ENCODE assay signal across 14 cellular contexts in genomic region chrX:37776987-37777325, GRCh38. TPM values are rescaled to one million over a fixed set of nuclear protein-coding genes. Genes with fewer than 3 reads are reported as not detected.
DNase-seq lines count a peak whose midpoint lies in the region; ATAC-seq, FAIRE-seq and TF ChIP-seq lines count a peak whose summit lies in the region.
"Had no signal": no experiment of that assay in that cellular context is flagged by ENCODE, and none has a peak within 500 bp of the region (broad histone marks: within the 10 kb centered on the region; RNA-seq: fewer than 3 reads in every experiment).

No MANE protein-coding gene starts in this region.

- peaks cover 24% of the 10 kb centered on the region for H3K4me1 ChIP-seq in CD8-positive, alpha-beta memory T cell (ENCODE audit: insufficient read depth, low read length)
- no peaks in the 10 kb centered on the region for H3K4me1 ChIP-seq in astrocyte (ENCODE audit: insufficient read depth, low read length)
- H3K4me1 ChIP-seq: HAP-1, pancreas had no signal

- ATAC-seq in GM19351 (IDR thresholded peaks at IDR 0.05; ENCODE audit: unreplicated experiment) = peak; percentile 35
- ATAC-seq in HG03378 (IDR thresholded peaks at IDR 0.05; ENCODE audit: unreplicated experiment) = peak; percentile 24
- ATAC-seq: left lobe of liver, pancreas had no signal

- H3K4me3 ChIP-seq in CD8-positive, alpha-beta memory T cell (ENCODE audit: low read length) = no peak overlapping the region
- H3K4me3 ChIP-seq in astrocyte (ENCODE audit: insufficient read depth, low read depth, low read length) = no peak overlapping the region
- H3K4me3 ChIP-seq: HAP-1, pancreas had no signal

- no peaks in the 10 kb centered on the region for H3K79me2 ChIP-seq in astrocyte (ENCODE audit: insufficient read depth, low read length)

- CTCF ChIA-PET in CD8-positive, alpha-beta memory T cell (lab: Charles Lee) = interaction anchor here (1.1 kb wide), 1 partner anchor 32 kb away, joined by 3 read pairs; no protein-coding TSS in a partner anchor

- H3K27ac ChIP-seq in CD8-positive, alpha-beta memory T cell (ENCODE audit: low read depth, low read length) = no peak overlapping the region
- no peak overlapping the region for H3K27ac ChIP-seq in astrocyte (ENCODE audit: low read depth, low read length)
- H3K27ac ChIP-seq: pancreas had no signal

- peaks cover 25 to 26% (median 26%) of the 10 kb centered on the region in 3 donors for H3K4me1 Mint-ChIP-seq in CD8-positive, alpha-beta memory T cell
- H3K4me1 Mint-ChIP-seq in astrocyte (ENCODE audit: low read depth, unreplicated experiment) = no peaks in the 10 kb centered on the region

- no peak overlapping the region for H3K9ac ChIP-seq in astrocyte (ENCODE audit: low read length)

- no peaks in the 10 kb centered on the region for H3K9me3 ChIP-seq in CD8-positive, alpha-beta memory T cell (ENCODE audit: low read length)
- H3K9me3 ChIP-seq in astrocyte (ENCODE audit: insufficient read depth, low read depth, low read length) = no peaks in the 10 kb centered on the region
- H3K9me3 ChIP-seq: HAP-1, pancreas had no signal

- peak overlapping the region in 6 of 7 donors; percentile 9 to 62 (median 56) for H3K4me3 Mint-ChIP-seq in CD8-positive, alpha-beta memory T cell
- no peak overlapping the region for H3K4me3 Mint-ChIP-seq in astrocyte (ENCODE audit: unreplicated experiment)

- H3K27me3 ChIP-seq in CD8-positive, alpha-beta memory T cell (ENCODE audit: insufficient read depth, low read length, poor library complexity, severe bottlenecking) = no peaks in the 10 kb centered on the region
- no peaks in the 10 kb centered on the region for H3K27me3 ChIP-seq in astrocyte (ENCODE audit: insufficient read depth, low read length)
- H3K27me3 ChIP-seq: pancreas had no signal

- no peaks in the 10 kb centered on the region for H3K36me3 Mint-ChIP-seq in CD8-positive, alpha-beta memory T cell
- no peaks in the 10 kb centered on the region for H3K36me3 Mint-ChIP-seq in astrocyte (ENCODE audit: low read depth, unreplicated experiment)

- no peaks in the 10 kb centered on the region for H3K36me3 ChIP-seq in CD8-positive, alpha-beta memory T cell (ENCODE audit: insufficient read depth, low read length)
- H3K36me3 ChIP-seq in astrocyte (ENCODE audit: insufficient read depth, low read length) = no peaks in the 10 kb centered on the region
- H3K36me3 ChIP-seq: HAP-1, pancreas had no signal

- H2AFZ ChIP-seq in astrocyte (ENCODE audit: low read depth, low read length) = no peak overlapping the region

- peak overlapping the region; percentile 14 to 91 (median 46) for H3K27ac Mint-ChIP-seq in CD8-positive, alpha-beta memory T cell
- no peak overlapping the region for H3K27ac Mint-ChIP-seq in astrocyte (ENCODE audit: unreplicated experiment)

- H4K20me1 ChIP-seq in astrocyte (ENCODE audit: insufficient read depth, low read length) = no peaks in the 10 kb centered on the region

- no peaks in the 10 kb centered on the region for H3K27me3 Mint-ChIP-seq in CD8-positive, alpha-beta memory T cell
- H3K27me3 Mint-ChIP-seq in astrocyte (ENCODE audit: low read depth, unreplicated experiment) = no peaks in the 10 kb centered on the region

- POLR2A ChIA-PET in CD8-positive, alpha-beta memory T cell (lab: Charles Lee) = no interaction called here

- DNase-seq in CD8-positive, alpha-beta memory T cell = no peak
- DNase-seq in astrocyte (ENCODE audit: low read depth) = no peak
- no peak for DNase-seq in retina
- no peak for DNase-seq in HCEC 1CT
- DNase-seq in DMS114 treated with DMSO at 0.1 percent for 48 hours (lab: John Stamatoyannopoulos, UW; ENCODE audit: unreplicated experiment) = no peak
- DNase-seq in HuH-7.5 (ENCODE audit: low spot score) = no peak
- DNase-seq: Calu3; NCI-H1436 treated with DMSO at 0.1 percent for 48 hours; pancreas; stimulated activated CD4-positive, alpha-beta T cell treated with anti-CD3 and anti-CD28 coated beads, Interleukin-2, amount 100 ng/mL, for 48 hours had no signal

- TF ChIP-seq CTCF in astrocyte (IDR thresholded peaks at IDR 0.05; ENCODE audit: insufficient read depth, low read depth, low read length) = no peak

- peak; percentile 63 for FAIRE-seq in astrocyte (lab: Jason Lieb, UNC)
- FAIRE-seq: pancreas had no signal

- H3K4me2 ChIP-seq in astrocyte (ENCODE audit: low read length) = no peak overlapping the region

- H3K9me3 Mint-ChIP-seq in CD8-positive, alpha-beta memory T cell = no peaks in the 10 kb centered on the region
- no peaks in the 10 kb centered on the region for H3K9me3 Mint-ChIP-seq in astrocyte (ENCODE audit: unreplicated experiment)

RNA-seq across cellular contexts. Expression of gene CYBB, which starts 2.9 kb away (rescaled TPM):
- 1 to 10 TPM; 3.0 to 3.7 TPM for total RNA-seq in CD8-positive, alpha-beta memory T cell
- polyA plus RNA-seq in CD8-positive, alpha-beta memory T cell = not detected
- not detected in 2 replicates for total RNA-seq in astrocyte
